8 cellular contexts compared by ENCODE assay signal in the genomic region with DNA sequence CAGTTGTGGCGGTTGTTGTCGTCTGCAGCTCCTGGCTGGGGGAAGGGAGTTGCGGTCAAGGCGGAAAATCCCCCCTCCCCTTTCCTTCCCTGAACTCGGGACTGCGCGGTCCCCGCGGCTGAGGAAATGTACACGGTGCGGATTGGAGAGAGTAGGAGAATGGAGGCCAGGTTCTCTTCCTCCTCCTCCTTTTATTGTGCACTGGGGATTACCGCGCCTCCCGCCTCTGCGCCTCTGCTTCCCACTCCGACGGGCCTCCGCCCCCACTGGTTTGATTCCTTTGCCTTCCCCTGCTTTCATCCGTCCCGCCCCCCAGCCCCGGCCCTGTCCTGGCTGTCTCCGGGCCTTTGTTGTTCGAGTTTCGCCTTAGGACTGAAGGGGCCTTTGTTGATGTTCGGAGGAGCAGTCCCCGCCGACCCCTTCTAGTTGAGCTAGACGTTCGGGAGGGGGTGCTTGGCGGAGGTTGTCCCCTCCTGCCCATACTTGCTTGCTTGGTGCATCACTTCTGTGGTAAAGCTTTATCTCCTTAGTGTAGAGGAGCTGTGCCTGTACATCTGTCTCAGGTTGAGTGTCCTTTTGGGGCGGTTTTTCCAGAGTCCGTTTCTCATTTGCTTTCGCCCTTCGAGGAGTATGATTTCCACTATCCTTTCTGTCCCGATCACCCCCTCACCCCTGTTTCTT. TPM values are rescaled to one million over a fixed set of nuclear protein-coding genes. Genes with fewer than 3 reads are reported as not detected.
DNase-seq lines count a peak whose midpoint lies in the region; ATAC-seq and TF ChIP-seq lines count a peak whose summit lies in the region.

No MANE protein-coding gene starts in this region.

- H2BK5ac ChIP-seq in trophoblast cell (ENCODE audit: low read depth, low read length, poor library complexity) = peak overlapping the region; percentile 66

- H3K27me3 Mint-ChIP-seq in activated naive CD8-positive, alpha-beta T cell = no peaks in the 10 kb centered on the region

- H3K27me3 ChIP-seq in heart left ventricle = no peaks in the 10 kb centered on the region
- no peaks in the 10 kb centered on the region for H3K27me3 ChIP-seq in trophoblast cell (ENCODE audit: insufficient read depth, low read length)
- no peaks in the 10 kb centered on the region for H3K27me3 ChIP-seq in uterus

- 1 to 2% (median 1%) methylated on average over 34 to 35 of the region's 35 CpGs for WGBS in heart left ventricle, 4 donors
- WGBS in trophoblast cell (ENCODE audit: extremely low coverage, insufficient coverage, insufficient read length) = no CpG with 5 or more reads among the region's 35 CpGs

- H4K12ac ChIP-seq in trophoblast cell (ENCODE audit: low read depth, low read length) = peak overlapping the region; percentile 24

- peak overlapping the region; percentile 69 to 97 (median 86) for H3K4me3 ChIP-seq in heart left ventricle
- peak overlapping the region; percentile 91 for H3K4me3 ChIP-seq in trophoblast cell (ENCODE audit: low read depth, low read length)
- peak overlapping the region; percentile 90 to 95 for H3K4me3 ChIP-seq in uterus

- no peak overlapping the region for H2AK5ac ChIP-seq in trophoblast cell (ENCODE audit: low read length)

- H2AFZ ChIP-seq in trophoblast cell (ENCODE audit: insufficient read depth, low read length, poor library complexity) = peak overlapping the region; percentile 79

- ATAC-seq in HG03095 (IDR thresholded peaks at IDR 0.05; ENCODE audit: unreplicated experiment) = peak; percentile 1
- peak in 3 of 4 donors; percentile 10 to 24 (median 14) for ATAC-seq in heart left ventricle

- intact Hi-C loops in heart left ventricle (cut with DNase I) = loop anchor here in 5 of 10 donors (5.0 to 10.0 kb wide), 9 partner anchors 69 to 1481 kb away; a partner anchor contains a TSS
- intact Hi-C loops in uterus (cut with DNase I; ENCODE audit: low total_unique reads) = no loop called here

- H3K14ac ChIP-seq in trophoblast cell (ENCODE audit: low read length) = peak overlapping the region; percentile 82

- H4K91ac ChIP-seq in trophoblast cell (ENCODE audit: low read depth, low read length) = peak overlapping the region; percentile 89

- TF ChIP-seq POLR2A in heart left ventricle (IDR thresholded peaks at IDR 0.05) = no peak
- no peak for TF ChIP-seq POLR2A in uterus (IDR thresholded peaks at IDR 0.05)

- H2BK120ac ChIP-seq in trophoblast cell (ENCODE audit: insufficient read depth, low read length, poor library complexity) = peak overlapping the region; percentile 86

- peak; percentile 70 for DNase-seq in NCI-H82 (lab: John Stamatoyannopoulos, UW)
- no peak for DNase-seq in NCI-H82 treated with DMSO at 0.1 percent for 48 hours (lab: John Stamatoyannopoulos, UW; ENCODE audit: unreplicated experiment)
- DNase-seq in RWPE1 (ENCODE audit: low spot score) = peak; percentile 43
- peak; percentile 47 to 66 (median 55) for DNase-seq in heart left ventricle
- DNase-seq in trophoblast cell = peak; percentile 34 to 47
- peak in 1 of 2 donors; percentile 39 for DNase-seq in uterus

- peaks cover 63% of the 10 kb centered on the region for H3K4me1 Mint-ChIP-seq in activated naive CD8-positive, alpha-beta T cell (ENCODE audit: low read depth)

- no peaks in the 10 kb centered on the region for H3K9me3 Mint-ChIP-seq in activated naive CD8-positive, alpha-beta T cell (ENCODE audit: low read depth)

- H3K27ac ChIP-seq in RWPE1 (peak overlapping the region; percentile 95), heart left ventricle (peak overlapping the region; percentile 90 to 97 (median 94)), trophoblast cell (ENCODE audit: low read depth, low read length) (peak overlapping the region; percentile 92), uterus (peak overlapping the region; percentile 94 to 97)

- H3K27ac Mint-ChIP-seq in activated naive CD8-positive, alpha-beta T cell = peak overlapping the region; percentile 97

- peak overlapping the region; percentile 88 for H3K18ac ChIP-seq in trophoblast cell (ENCODE audit: low read length)

- CTCF ChIA-PET in RWPE1 (lab: Yijun Ruan, JAX) = interaction anchor here (0.7 kb wide), 2 partner anchors 10 to 1350 kb away, joined by 3 read pairs; no protein-coding TSS in a partner anchor

- peak overlapping the region; percentile 96 for H3K9ac ChIP-seq in trophoblast cell (ENCODE audit: low read length)

- no peak overlapping the region for H2BK12ac ChIP-seq in trophoblast cell (ENCODE audit: low read length)

- peak overlapping the region; percentile 98 for H3K4me3 Mint-ChIP-seq in activated naive CD8-positive, alpha-beta T cell

- H3K9me3 ChIP-seq in heart left ventricle (no peaks in the 10 kb centered on the region), trophoblast cell (ENCODE audit: insufficient read depth, low read depth, low read length) (no peaks in the 10 kb centered on the region), uterus (no peaks in the 10 kb centered on the region)

- TF ChIP-seq CTCF in RWPE1 (conservative IDR thresholded peaks at IDR 0.05; ENCODE audit: low read depth) (no peak), heart left ventricle (IDR thresholded peaks at IDR 0.05) (no peak), uterus (IDR thresholded peaks at IDR 0.05) (no peak)

- peaks cover 0 to 8% (median 0%) of the 10 kb centered on the region in 9 donors for H3K36me3 ChIP-seq in heart left ventricle
- peaks cover 0 to 6% of the 10 kb centered on the region in 2 experiments for H3K36me3 ChIP-seq in trophoblast cell (ENCODE audit: control insufficient read depth in 1 of 2, insufficient read depth in 2 of 2, low read length in 2 of 2)
- H3K36me3 ChIP-seq in uterus = no peaks in the 10 kb centered on the region

- peaks cover 3 to 67% (median 42%) of the 10 kb centered on the region in 12 donors for H3K4me1 ChIP-seq in heart left ventricle
- peaks cover 2 to 7% of the 10 kb centered on the region in 2 experiments for H3K4me1 ChIP-seq in trophoblast cell (ENCODE audit: control insufficient read depth in 1 of 2, insufficient read depth in 2 of 2, low read length in 2 of 2)
- H3K4me1 ChIP-seq in uterus = peaks cover 1 to 16% of the 10 kb centered on the region in 2 donors

- H3K36me3 Mint-ChIP-seq in activated naive CD8-positive, alpha-beta T cell = peaks cover 6% of the 10 kb centered on the region

- peak overlapping the region; percentile 56 for H3K23ac ChIP-seq in trophoblast cell (ENCODE audit: low read length)

- peaks cover 22% of the 10 kb centered on the region for H3K79me1 ChIP-seq in trophoblast cell (ENCODE audit: low read length)

- POLR2A ChIA-PET in RWPE1 (lab: Yijun Ruan, JAX; ENCODE audit: low non-redundant PET) = no interaction called here

- H3K4ac ChIP-seq in trophoblast cell (ENCODE audit: low read depth, low read length) = peak overlapping the region; percentile 39

- H3K4me2 ChIP-seq in trophoblast cell (ENCODE audit: low read length) = peak overlapping the region; percentile 73

- H4K8ac ChIP-seq in trophoblast cell (ENCODE audit: low read depth, low read length) = peak overlapping the region; percentile 87

- peaks cover 20% of the 10 kb centered on the region for H3K79me2 ChIP-seq in trophoblast cell (ENCODE audit: control insufficient read depth, insufficient read depth, low read length, poor library complexity)

RNA-seq across cellular contexts. Expression of a gene that starts 0.7 kb away (rescaled TPM):
- 10 to 100 TPM; 13.6 to 35.8 (median 28.1) TPM for total RNA-seq in heart left ventricle
- 1 to 10 TPM; 4.0 to 5.6 TPM for polyA plus RNA-seq in heart left ventricle
- polyA plus RNA-seq in trophoblast cell (2013) = 39.0 and 40.3 TPM in 2 replicates
- total RNA-seq in uterus = 100 to 1,000 TPM in 2 of 4 donors, 10 to 100 TPM in 2; 38.2 to 153 (median 81.2) TPM
